ENCODE assay signal across 7 cellular contexts in genomic region chrX:72620550-72621145, GRCh38. TPM values are rescaled to one million over a fixed set of nuclear protein-coding genes. Genes with fewer than 3 reads are reported as not detected.
DNase-seq lines count a peak whose midpoint lies in the region; ATAC-seq and TF ChIP-seq lines count a peak whose summit lies in the region.

No MANE protein-coding gene starts in this region.

- DNase-seq in HT1080 (ENCODE audit: low read depth) = peak; percentile 81
- DNase-seq in activated CD8-positive, alpha-beta T cell treated with anti-CD3 and anti-CD28 coated beads for 36 hours = peak; percentile 65
- peak; percentile 43 for DNase-seq in left cardiac atrium
- DNase-seq in stimulated activated CD8-positive, alpha-beta memory T cell treated with anti-CD3 and anti-CD28 coated beads, Interleukin-4, amount 100 ng/mL, for 24 hours (ENCODE audit: low read depth) = peak; percentile 16
- no peak for DNase-seq in NCI-H2196 treated with DMSO at 0.1 percent for 48 hours (lab: John Stamatoyannopoulos, UW; ENCODE audit: unreplicated experiment)
- DNase-seq in OCI-M2 (lab: John Stamatoyannopoulos, UW; ENCODE audit: unreplicated experiment) = no peak

- CTCF ChIA-PET in activated CD8-positive, alpha-beta T cell treated with anti-CD3 and anti-CD28 coated beads for 36 hours (lab: Charles Lee) = interaction anchor here (1.6 kb wide), 1 partner anchor 48 kb away, joined by 4 read pairs; the partner anchor contains the start of gene HDAC8

- H3K27me3 Mint-ChIP-seq in activated CD8-positive, alpha-beta T cell treated with anti-CD3 and anti-CD28 coated beads for 36 hours = no peaks in the 10 kb centered on the region

- ATAC-seq in activated CD8-positive, alpha-beta T cell treated with anti-CD3 and anti-CD28 coated beads for 36 hours = peak; percentile 60
- ATAC-seq in left cardiac atrium (peak; percentile 34 to 92), HG02678 (IDR thresholded peaks at IDR 0.05; ENCODE audit: unreplicated experiment) (no peak)

- H3K4me1 Mint-ChIP-seq in activated CD8-positive, alpha-beta T cell treated with anti-CD3 and anti-CD28 coated beads for 36 hours (ENCODE audit: low read depth) = peaks cover 28% of the 10 kb centered on the region

- peaks cover 2% of the 10 kb centered on the region for H3K9me3 Mint-ChIP-seq in activated CD8-positive, alpha-beta T cell treated with anti-CD3 and anti-CD28 coated beads for 36 hours

- H3K27ac Mint-ChIP-seq in activated CD8-positive, alpha-beta T cell treated with anti-CD3 and anti-CD28 coated beads for 36 hours = peak overlapping the region; percentile 95

- no peak for TF ChIP-seq CTCF in activated CD8-positive, alpha-beta T cell treated with anti-CD3 and anti-CD28 coated beads for 36 hours (IDR thresholded peaks at IDR 0.05)

- H3K4me3 Mint-ChIP-seq in activated CD8-positive, alpha-beta T cell treated with anti-CD3 and anti-CD28 coated beads for 36 hours = peak overlapping the region; percentile 49

- H3K36me3 Mint-ChIP-seq in activated CD8-positive, alpha-beta T cell treated with anti-CD3 and anti-CD28 coated beads for 36 hours (ENCODE audit: low read depth) = peaks cover 20% of the 10 kb centered on the region

- intact Hi-C loops in activated CD8-positive, alpha-beta T cell treated with anti-CD3 and anti-CD28 coated beads for 36 hours (cut with micrococcal nuclease) = no loop called here
- intact Hi-C loops in left cardiac atrium (cut with DNase I) = no loop called here

- POLR2A ChIA-PET in activated CD8-positive, alpha-beta T cell treated with anti-CD3 and anti-CD28 coated beads for 36 hours (lab: Charles Lee) = interaction anchor here (1.0 to 1.2 kb wide), 2 partner anchors 48 to 93 kb away, joined by 3 read pairs; partner anchors contain the start of gene HDAC8

RNA-seq across cellular contexts. Expression of gene HDAC8, which starts 48.0 kb away (rescaled TPM):
- total RNA-seq in HT1080 (2014; rRNA removed; shearing (Covaris generic)) = 27.0 and 34.3 TPM in 2 replicates
- polyA plus RNA-seq in HT1080 (2015; cell fraction: cytosol; rRNA removed) = 17.3 and 18.0 TPM in 2 replicates
- 11.0 and 14.1 TPM in 2 replicates for polyA plus RNA-seq in HT1080 (2015; cell fraction: nucleus; rRNA removed)
- total RNA-seq in activated CD8-positive, alpha-beta T cell treated with anti-CD3 and anti-CD28 coated beads for 36 hours = 10 to 100 TPM; 14.6 to 17.8 TPM
- total RNA-seq in left cardiac atrium = 10 to 100 TPM; 14.6 to 19.2 TPM

Comparison
In these comparisons a context has a peak if more than half of its experiments do, and no peak if none do; other contexts are left out.
1. DNase-seq: peak in HT1080 (single experiment), activated CD8-positive, alpha-beta T cell treated with anti-CD3 and anti-CD28 coated beads for 36 hours (single experiment), left cardiac atrium (single experiment) and stimulated activated CD8-positive, alpha-beta memory T cell treated with anti-CD3 and anti-CD28 coated beads, Interleukin-4, amount 100 ng/mL, for 24 hours (single experiment); none in NCI-H2196 treated with DMSO at 0.1 percent for 48 hours (single experiment) and OCI-M2 (single experiment).